ENCODE assay signal across 12 cellular contexts in genomic region chr2:19819097-19820065, GRCh38.
DNase-seq lines count a peak whose midpoint lies in the region; ATAC-seq, FAIRE-seq and TF ChIP-seq lines count a peak whose summit lies in the region.
"Had no signal": no experiment of that assay in that cellular context is flagged by ENCODE, and none has a peak within 500 bp of the region (broad histone marks: within the 10 kb centered on the region; RNA-seq: fewer than 3 reads in every experiment).

No MANE protein-coding gene starts in this region.

- ATAC-seq in HG03025 (IDR thresholded peaks at IDR 0.05; ENCODE audit: low FRiP score, unreplicated experiment), result no peak

- H3K4me3 ChIP-seq in bronchial epithelial cell (ENCODE audit: low read depth, low read length), result no peak overlapping the region
- H3K4me3 ChIP-seq: spleen had no signal

- H3K9me3 Mint-ChIP-seq in mesothelial cell of epicardium, result peaks cover 3% of the 10 kb centered on the region

- H3K36me3 Mint-ChIP-seq in mesothelial cell of epicardium, result no peaks in the 10 kb centered on the region

- H3K4me1 Mint-ChIP-seq in mesothelial cell of epicardium, result peaks cover 6% of the 10 kb centered on the region

- H3K4me3 Mint-ChIP-seq in mesothelial cell of epicardium, result no peak overlapping the region

- DNase-seq in AG08396 (ENCODE audit: low spot score) (peak; percentile 32), LHCN-M2 (ENCODE audit: low read depth) (peak; percentile 85), bronchial epithelial cell (ENCODE audit: low read depth) (peak; percentile 92), islet precursor cell (peak; percentile 95), mesothelial cell of epicardium (ENCODE audit: low spot score in 2 of 2, unreplicated experiment in 2 of 2) (no peak), D721Med (ENCODE audit: insufficient read length, low spot score) (no peak), ureter (ENCODE audit: low spot score) (no peak)
- DNase-seq: BE2C, cerebellar nuclear complex, NCI-H1092, spleen had no signal

- H3K27ac Mint-ChIP-seq in mesothelial cell of epicardium, result no peak overlapping the region

- H3K27me3 ChIP-seq in bronchial epithelial cell (ENCODE audit: control insufficient read depth, insufficient read depth, low read length), result no peaks in the 10 kb centered on the region

- H3K36me3 ChIP-seq in bronchial epithelial cell (ENCODE audit: control insufficient read depth, insufficient read depth, low read length), result no peaks in the 10 kb centered on the region
- H3K36me3 ChIP-seq: BE2C, spleen had no signal

- H3K27me3 Mint-ChIP-seq in mesothelial cell of epicardium (ENCODE audit: low read depth), result no peaks in the 10 kb centered on the region

- FAIRE-seq in bronchial epithelial cell (lab: Jason Lieb, UNC) (no peak), D721Med (lab: Jason Lieb, UNC) (no peak)

- TF ChIP-seq CTCF in bronchial epithelial cell (IDR thresholded peaks at IDR 0.05; ENCODE audit: insufficient read depth, low read length, severe bottlenecking) (no peak), mesothelial cell of epicardium (IDR thresholded peaks at IDR 0.05; ENCODE audit: unreplicated experiment) (no peak), D721Med (IDR thresholded peaks at IDR 0.05; ENCODE audit: insufficient read depth, missing control alignments) (no peak)

Comparison
In these comparisons a context has a peak if more than half of its experiments do, and no peak if none do; other contexts are left out.
1. DNase-seq: peak in AG08396 (single experiment), LHCN-M2 (single experiment), bronchial epithelial cell (single experiment) and islet precursor cell (single experiment); none in mesothelial cell of epicardium (0 of 2), D721Med (single experiment) and ureter (single experiment).